ENCODE assay signal across 20 cellular contexts in the genomic region with DNA sequence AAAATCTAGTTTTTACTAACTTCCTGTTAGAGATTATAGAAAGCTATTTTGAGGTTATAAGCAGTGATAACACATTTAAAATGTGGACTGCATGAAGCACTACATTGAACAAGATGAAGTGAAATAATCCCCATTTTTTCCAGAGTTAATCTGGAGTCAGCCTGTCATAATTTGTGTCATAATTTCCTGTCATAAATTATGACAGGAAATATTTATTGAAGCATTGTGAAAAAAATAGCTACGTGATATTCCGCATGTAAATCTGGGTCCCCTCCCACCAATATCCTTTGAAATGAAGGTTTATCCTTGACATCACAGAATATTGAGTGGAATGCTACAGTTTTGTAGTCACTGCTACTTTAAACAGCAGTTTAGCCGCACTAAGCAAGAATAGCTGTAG. TPM values are rescaled to one million over a fixed set of nuclear protein-coding genes. Genes with fewer than 3 reads are reported as not detected.
DNase-seq lines count a peak whose midpoint lies in the region; ATAC-seq, FAIRE-seq and TF ChIP-seq lines count a peak whose summit lies in the region.
"Had no signal": no experiment of that assay in that cellular context is flagged by ENCODE, and none has a peak within 500 bp of the region (broad histone marks: within the 10 kb centered on the region; RNA-seq: fewer than 3 reads in every experiment).

No MANE protein-coding gene starts in this region.

- H4K5ac ChIP-seq in IMR-90 (ENCODE audit: low read depth, low read length): no peak overlapping the region

- no peaks in the 10 kb centered on the region for H3K27me3 ChIP-seq in DOHH2 (ENCODE audit: control insufficient read depth, low read length)
- H3K27me3 ChIP-seq in IMR-90 (ENCODE audit: control insufficient read depth, insufficient read depth, low read length): no peaks in the 10 kb centered on the region
- no peaks in the 10 kb centered on the region for H3K27me3 ChIP-seq in K562 (ENCODE audit: control insufficient read depth in 2 of 2, insufficient read depth in 2 of 2, low read length in 2 of 2)
- H3K27me3 ChIP-seq in Caco-2 (replicated peaks; ENCODE audit: control insufficient read depth, insufficient read depth, low read length): no peaks in the 10 kb centered on the region
- no peaks in the 10 kb centered on the region for H3K27me3 ChIP-seq in sigmoid colon

- H3K36me3 ChIP-seq in DOHH2 (ENCODE audit: control insufficient read depth, low read length): peaks cover 46% of the 10 kb centered on the region
- H3K36me3 ChIP-seq in IMR-90 (ENCODE audit: control insufficient read depth, insufficient read depth, low read length): peaks cover 10% of the 10 kb centered on the region
- peaks cover 36% of the 10 kb centered on the region; the same call in 2 of the 3 replicates for H3K36me3 ChIP-seq in K562 (ENCODE audit: control insufficient read depth, insufficient read depth, low read length)
- peaks cover 1% of the 10 kb centered on the region; the same call in 1 of the 2 replicates for H3K36me3 ChIP-seq in Caco-2 (ENCODE audit: control insufficient read depth, insufficient read depth, low read length)
- H3K36me3 ChIP-seq in sigmoid colon: peaks cover 0 to 46% (median 7%) of the 10 kb centered on the region in 4 donors

- H3K27ac ChIP-seq in DOHH2 (ENCODE audit: low read depth, low read length) (no peak overlapping the region), IMR-90 (ENCODE audit: insufficient read depth, low read length) (no peak overlapping the region), K562 (ENCODE audit: extremely low read depth, low read depth, low read length) (no peak overlapping the region), sigmoid colon (no peak overlapping the region)
- H3K27ac ChIP-seq: C4-2B, HL-60 had no signal

- in situ Hi-C loops in IMR-90 (cut with MboI; ENCODE audit: low sequenced_read_pairs): no loop called here
- in situ Hi-C loops in K562 (cut with MboI): no loop called here

- DNase-seq in IMR-90 (no peak), K562 (ENCODE audit: extremely low read depth in 1 of 4, low spot score in 3 of 4) (no peak), lung microvascular endothelial cell (ENCODE audit: low read depth in 2 of 2) (peak; percentile 35 to 70), Caco-2 (no peak), sigmoid colon (no peak)
- DNase-seq: AML-193; CD4-positive, alpha-beta T cell; DMS153; DMS79; GF-D8; HFFc6; KG1 had no signal

- H2AFZ ChIP-seq in IMR-90 (replicated peaks; ENCODE audit: low read length, poor library complexity) (no peak overlapping the region), K562 (ENCODE audit: low read depth, low read length) (no peak overlapping the region)

- H3K4me3 Mint-ChIP-seq in Caco-2 (ENCODE audit: unreplicated experiment): no peak overlapping the region
- H3K4me3 Mint-ChIP-seq: CD4-positive, alpha-beta T cell; HFFc6; IgD-negative memory B cell had no signal

- H3K9me1 ChIP-seq in IMR-90 (ENCODE audit: insufficient read depth, low read length) (peaks cover 2% of the 10 kb centered on the region), K562 (ENCODE audit: control insufficient read depth, insufficient read depth, low read length) (no peaks in the 10 kb centered on the region)

- no peak overlapping the region for H4K91ac ChIP-seq in IMR-90 (ENCODE audit: insufficient read depth, low read depth, low read length)

- peak overlapping the region; percentile 4 for H3K4me2 ChIP-seq in DOHH2 (ENCODE audit: low read length)
- no peak overlapping the region for H3K4me2 ChIP-seq in IMR-90 (ENCODE audit: low read depth, low read length)
- H3K4me2 ChIP-seq in K562 (ENCODE audit: insufficient read depth, low read length): no peak overlapping the region

- POLR2A ChIA-PET in IMR-90 (lab: Charles Lee; ENCODE audit: unreplicated experiment): interaction anchor here (0.6 kb wide), 1 partner anchor 168 kb away, joined by 4 read pairs; no protein-coding TSS in a partner anchor
- POLR2A ChIA-PET in K562 (lab: Yijun Ruan, JAX): interaction anchor here (0.8 kb wide), 1 partner anchor 27 kb away, joined by 3 read pairs; no protein-coding TSS in a partner anchor
- POLR2A ChIA-PET in Caco-2 (lab: Charles Lee): interaction anchor here (0.6 kb wide), 1 partner anchor 32 kb away, joined by 3 read pairs; no protein-coding TSS in a partner anchor

- no peak overlapping the region for H3K9ac ChIP-seq in IMR-90 (ENCODE audit: low read depth, low read length)
- H3K9ac ChIP-seq in K562 (ENCODE audit: insufficient read depth in 1 of 2, low read depth in 2 of 2, low read length in 2 of 2): no peak overlapping the region

- CTCF ChIA-PET in IMR-90 (lab: Yijun Ruan, JAX): interaction anchor here (1.4 kb wide), 1 partner anchor 9 kb away, joined by 5 read pairs; no protein-coding TSS in a partner anchor
- CTCF ChIA-PET in K562 (lab: Yijun Ruan, JAX; ENCODE audit: low intra/inter-chr PET ratio): no interaction called here
- CTCF ChIA-PET in Caco-2 (lab: Charles Lee): no interaction called here

- intact Hi-C loops in IMR-90 (cut with micrococcal nuclease): no loop called here
- intact Hi-C loops in K562 (cut with micrococcal nuclease): no loop called here
- intact Hi-C loops in Caco-2 (cut with micrococcal nuclease; ENCODE audit: unreplicated experiment): no loop called here
- intact Hi-C loops in sigmoid colon (cut with DNase I): no loop called here

- no peak for TF ChIP-seq RAD21 in IMR-90 (IDR thresholded peaks at IDR 0.05; ENCODE audit: low read length)
- no peak for TF ChIP-seq RAD21 in K562 (CRISPR knock-in tag; conservative IDR thresholded peaks at IDR 0.05 in 1 of 2, IDR thresholded peaks at IDR 0.05 in 1 of 2)

- H3K14ac ChIP-seq in IMR-90 (replicated peaks; ENCODE audit: low read depth, low read length): no peak overlapping the region

- no peaks in the 10 kb centered on the region for H3K79me2 ChIP-seq in DOHH2 (ENCODE audit: control insufficient read depth, low read length)
- H3K79me2 ChIP-seq in K562 (ENCODE audit: control insufficient read depth, insufficient read depth, low read length): no peaks in the 10 kb centered on the region

- H2BK5ac ChIP-seq in IMR-90 (ENCODE audit: low read depth, low read length, poor library complexity, severe bottlenecking): no peak overlapping the region

- peaks cover 4% of the 10 kb centered on the region for H3K4me1 Mint-ChIP-seq in Caco-2 (ENCODE audit: low read depth, unreplicated experiment)
- H3K4me1 Mint-ChIP-seq: IgD-negative memory B cell had no signal

- FAIRE-seq in K562 (lab: Jason Lieb, UNC): no peak
- FAIRE-seq: H1 had no signal

- H3K18ac ChIP-seq in IMR-90 (ENCODE audit: low read depth, low read length): no peak overlapping the region

- no peak overlapping the region for H3K23ac ChIP-seq in IMR-90 (ENCODE audit: low read depth, low read length)

- no peaks in the 10 kb centered on the region for H3K27me3 Mint-ChIP-seq in Caco-2 (ENCODE audit: insufficient read depth, unreplicated experiment)
- H3K27me3 Mint-ChIP-seq: CD4-positive, alpha-beta T cell; IgD-negative memory B cell had no signal

- no peaks in the 10 kb centered on the region for H3K9me3 ChIP-seq in DOHH2 (ENCODE audit: control insufficient read depth, insufficient read depth, low read length)
- no peaks in the 10 kb centered on the region for H3K9me3 ChIP-seq in IMR-90 (ENCODE audit: control insufficient read depth, insufficient read depth, low read length)
- H3K9me3 ChIP-seq in K562 (replicated peaks; ENCODE audit: control insufficient read depth, insufficient read depth, low read depth, low read length): no peaks in the 10 kb centered on the region
- no peaks in the 10 kb centered on the region for H3K9me3 ChIP-seq in Caco-2
- H3K9me3 ChIP-seq in sigmoid colon: no peaks in the 10 kb centered on the region
- H3K9me3 ChIP-seq: HAP-1 had no signal

- H3K36me3 Mint-ChIP-seq in Caco-2 (ENCODE audit: insufficient read depth, unreplicated experiment): peaks cover 23% of the 10 kb centered on the region

- peaks cover 11% of the 10 kb centered on the region for H3K4me1 ChIP-seq in DOHH2 (ENCODE audit: control insufficient read depth, low read length)
- H3K4me1 ChIP-seq in IMR-90 (ENCODE audit: control insufficient read depth, insufficient read depth, low read length): peaks cover 2% of the 10 kb centered on the region; the same call in 1 of the 2 replicates
- no peaks in the 10 kb centered on the region for H3K4me1 ChIP-seq in K562 (replicated peaks in 1 of 2; ENCODE audit: control insufficient read depth in 2 of 2, insufficient read depth in 2 of 2, low read length in 2 of 2)
- H3K4me1 ChIP-seq in Caco-2: peaks cover 3% of the 10 kb centered on the region; the same call in 1 of the 2 replicates
- H3K4me1 ChIP-seq in sigmoid colon: no peaks in the 10 kb centered on the region
- H3K4me1 ChIP-seq: HAP-1 had no signal

- H3K79me1 ChIP-seq in IMR-90 (ENCODE audit: low read depth in 1 of 2, low read length in 2 of 2): peaks cover 6 to 8% of the 10 kb centered on the region in 2 experiments

- TF ChIP-seq POLR2A in IMR-90 (IDR thresholded peaks at IDR 0.05; ENCODE audit: low read depth, low read length) (no peak), K562 (conservative IDR thresholded peaks at IDR 0.05) (no peak), sigmoid colon (IDR thresholded peaks at IDR 0.05) (no peak)

- H3F3A ChIP-seq in DOHH2 (ENCODE audit: control insufficient read depth, insufficient read depth): 0 out of 2 replicates have a peak, but pooled peaks cover 4% of the 10 kb centered on the region

- TF ChIP-seq EP300 in K562 (IDR thresholded peaks at IDR 0.05; ENCODE audit: low read length): no peak
- TF ChIP-seq EP300 in sigmoid colon (IDR thresholded peaks at IDR 0.05): no peak

- no peak overlapping the region; the same call in 1 of the 2 replicates for H3K4me3 ChIP-seq in DOHH2 (ENCODE audit: low read length)
- no peak overlapping the region for H3K4me3 ChIP-seq in IMR-90 (ENCODE audit: insufficient read depth, low read depth, low read length)
- H3K4me3 ChIP-seq in K562: no peak overlapping the region
- H3K4me3 ChIP-seq in Caco-2 (ENCODE audit: low read depth, low read length): no peak overlapping the region
- H3K4me3 ChIP-seq in sigmoid colon: no peak overlapping the region
- H3K4me3 ChIP-seq: HAP-1 had no signal

- BruUV-seq in IMR-90 (replicated peaks; lab: Mats Ljungman, UMichigan) (TSS peak; percentile 7), K562 (replicated peaks; lab: Mats Ljungman, UMichigan) (no TSS peak), Caco-2 (replicated peaks; lab: Mats Ljungman, UMichigan) (no TSS peak)

- H2AK5ac ChIP-seq in IMR-90 (ENCODE audit: low read depth, low read length): no peak overlapping the region

- H3K27ac Mint-ChIP-seq in Caco-2 (ENCODE audit: unreplicated experiment): no peak overlapping the region
- H3K27ac Mint-ChIP-seq: CD4-positive, alpha-beta T cell had no signal

- no peak for ATAC-seq in IMR-90 (ENCODE audit: low read depth)
- ATAC-seq in K562: no peak
- ATAC-seq in HG02642 (IDR thresholded peaks at IDR 0.05; ENCODE audit: poor library complexity, unreplicated experiment): no peak

- dilution Hi-C loops in IMR-90 (cut with HindIII; ENCODE audit: low sequenced_read_pairs, unreplicated experiment): no loop called here

- no peak overlapping the region for H2AK9ac ChIP-seq in IMR-90 (replicated peaks; ENCODE audit: low read depth, low read length, poor library complexity)

- H2BK120ac ChIP-seq in IMR-90 (ENCODE audit: low read depth, low read length): no peak overlapping the region

- H3K56ac ChIP-seq in IMR-90 (ENCODE audit: extremely low read depth, insufficient read depth, low read length): no peak overlapping the region

- H4K8ac ChIP-seq in IMR-90 (ENCODE audit: low read depth in 2 of 2, low read length in 2 of 2): no peak overlapping the region

- no peak overlapping the region for H3K4ac ChIP-seq in IMR-90 (ENCODE audit: low read depth, low read length)

- no peak overlapping the region for H2BK15ac ChIP-seq in IMR-90 (ENCODE audit: low read depth, low read length)

- TF ChIP-seq CTCF in DOHH2 (IDR thresholded peaks at IDR 0.05; ENCODE audit: low read depth, low read length, poor library complexity, severe bottlenecking): no peak
- no peak for TF ChIP-seq CTCF in IMR-90 (conservative IDR thresholded peaks at IDR 0.05; ENCODE audit: low read depth, low read length)
- TF ChIP-seq CTCF in K562 (IDR thresholded peaks at IDR 0.05 in 2 of 3, conservative IDR thresholded peaks at IDR 0.05 in 1 of 3; ENCODE audit: insufficient read depth in 2 of 3, low read depth in 1 of 3, low read length in 3 of 3): no peak
- TF ChIP-seq CTCF in Caco-2 (IDR thresholded peaks at IDR 0.05; ENCODE audit: insufficient read depth in 1 of 2, low read depth in 1 of 2, low read length in 1 of 2, severe bottlenecking in 1 of 2, unreplicated experiment in 1 of 2): no peak
- no peak for TF ChIP-seq CTCF in sigmoid colon (IDR thresholded peaks at IDR 0.05)

- WGBS in IMR-90 (ENCODE audit: extremely low coverage in 2 of 2, insufficient read length in 1 of 2), 2 experiments: no CpG with 5 or more reads among the region's 3 CpGs
- 92% methylated on average over 3 of the region's 3 CpGs for WGBS in K562 (ENCODE audit: insufficient coverage, low coverage, missing lambda C conversion rate)
- WGBS in sigmoid colon, 2 donors: 87 to 91% methylated on average over 3 of the region's 3 CpGs

- no peaks in the 10 kb centered on the region for H3K9me3 Mint-ChIP-seq in Caco-2 (ENCODE audit: unreplicated experiment)
- H3K9me3 Mint-ChIP-seq: CD4-positive, alpha-beta T cell; HFFc6; IgD-negative memory B cell had no signal

- H2BK20ac ChIP-seq in IMR-90 (ENCODE audit: low read depth, low read length): no peak overlapping the region

- no peaks in the 10 kb centered on the region for H4K20me1 ChIP-seq in DOHH2 (ENCODE audit: control insufficient read depth, insufficient read depth, low read depth, low read length)
- H4K20me1 ChIP-seq in IMR-90 (ENCODE audit: insufficient read depth, low read length): no peaks in the 10 kb centered on the region
- no peaks in the 10 kb centered on the region for H4K20me1 ChIP-seq in K562 (replicated peaks; ENCODE audit: control insufficient read depth, insufficient read depth, low read length)

- no peaks in the 10 kb centered on the region for H3K9me2 ChIP-seq in DOHH2 (replicated peaks; ENCODE audit: control insufficient read depth, low read length)

RNA-seq across cellular contexts. Expression of a gene that starts 40.1 kb away (rescaled TPM):
- 0.18 TPM in 1 of 2 replicates, not detected in the other for total RNA-seq in IMR-90 (2012; rRNA removed)
- not detected in 2 replicates for polyA plus RNA-seq in IMR-90 (2012; rRNA removed)
- 0.13 TPM in 1 of 2 replicates, not detected in the other for polyA plus RNA-seq in IMR-90 (2012; cell fraction: cytosol; rRNA removed)
- not detected in 2 replicates for polyA plus RNA-seq in IMR-90 (2012; cell fraction: nucleus; rRNA removed; ENCODE audit: low replicate concordance)
- total RNA-seq in K562 (2011; cell fraction: chromatin; rRNA removed; ENCODE audit: low replicate concordance): not detected in 2 replicates
- not detected in 2 replicates for total RNA-seq in K562 (2011; cell fraction: nucleolus; rRNA removed)
- not detected in 2 replicates for total RNA-seq in K562 (2011; cell fraction: nucleoplasm; rRNA removed)
- total RNA-seq in K562 (2014; rRNA removed): not detected in 2 replicates
- not detected in 2 replicates for total RNA-seq in K562 (2014; rRNA removed; fragmentation: Illumina TruSeq; extraction: Trizol)
- 0.11 TPM in 1 of 2 replicates, not detected in the other for total RNA-seq in K562 (2015; rRNA removed; fragmentation: Illumina TruSeq; extraction: Trizol)
- not detected in 2 replicates for total RNA-seq in K562 (2021)
- polyA plus RNA-seq in K562 (2011; rRNA removed): 0.03 TPM in 1 of 2 replicates, not detected in the other
- not detected in 2 replicates for polyA plus RNA-seq in K562 (2011; cell fraction: cytosol; rRNA removed)
- polyA plus RNA-seq in K562 (2011; cell fraction: nucleus; rRNA removed): 0.06 TPM in 2 replicates
- 0.20 and 0.61 TPM in 2 replicates for polyA plus RNA-seq in K562 (2012)
- not detected in 2 replicates for polyA plus RNA-seq in K562 (2014; fragmentation: Illumina TruSeq; extraction: Trizol)
- under 1 TPM in 1 of 2 experiments, not detected in 1; 0.41 TPM for polyA plus RNA-seq in K562 (2014; fragmentation: Nextera tagmentation; extraction: Ambion mirVana)
- polyA plus RNA-seq in K562 (2014; rRNA removed): not detected in 2 replicates
- 0.07 TPM in 1 of 2 replicates, not detected in the other for polyA minus RNA-seq in K562 (2011; rRNA and poly(A)+ RNA removed)
- not detected in 2 replicates for polyA minus RNA-seq in K562 (2011; cell fraction: cytosol; rRNA and poly(A)+ RNA removed)
- polyA minus RNA-seq in K562 (2011; cell fraction: nucleus; rRNA and poly(A)+ RNA removed): 0.11 and 0.27 TPM in 2 replicates
- 5.4 and 6.7 TPM in 2 replicates for total RNA-seq in lung microvascular endothelial cell
- not detected in 2 replicates for total RNA-seq in Caco-2 (2022)
- 1 to 10 TPM in 1 of 4 donors, under 1 TPM in 1, not detected in 2; 0.71 to 3.0 TPM for total RNA-seq in sigmoid colon
- 1 to 10 TPM in 1 of 3 donors, under 1 TPM in 1, not detected in 1; 0.64 to 5.4 TPM for polyA plus RNA-seq in sigmoid colon
- total RNA-seq: A172, H1 had no signal
- polyA plus RNA-seq: H1, IgD-negative memory B cell had no signal

RNA-seq across cellular contexts. Expression of a gene that starts 56.9 kb away (rescaled TPM):
- total RNA-seq in IMR-90 (2012; rRNA removed) (under 0.01 TPM in 2 replicates), K562 (2014; rRNA removed) (0.54 and 0.82 TPM in 2 replicates), K562 (2014; rRNA removed; fragmentation: Illumina TruSeq; extraction: Trizol) (1.9 and 2.1 TPM in 2 replicates), K562 (2015; rRNA removed; fragmentation: Illumina TruSeq; extraction: Trizol) (8.0 TPM in 2 replicates), K562 (2021) (1.7 and 2.0 TPM in 2 replicates), lung microvascular endothelial cell (0.22 TPM in 1 of 2 replicates, not detected in the other), Caco-2 (2022) (not detected in 2 replicates), sigmoid colon (10 to 100 TPM in 2 of 4 donors, 1 to 10 TPM in 2; 6.9 to 17.5 (median 12.9) TPM)
- polyA plus RNA-seq in IMR-90 (2012; rRNA removed) (0.17 and 0.24 TPM in 2 replicates), K562 (2011; rRNA removed) (2.5 and 3.4 TPM in 2 replicates), K562 (2014; fragmentation: Illumina TruSeq; extraction: Trizol) (6.5 and 7.1 TPM in 2 replicates), K562 (2014; fragmentation: Nextera tagmentation; extraction: Ambion mirVana) (1 to 10 TPM; 1.7 to 2.9 TPM), K562 (2014; rRNA removed) (2.5 and 3.9 TPM in 2 replicates), sigmoid colon (10 to 100 TPM; 10.8 to 30.8 (median 15.5) TPM)
- polyA plus RNA-seq in IMR-90 (2012; cell fraction: cytosol; rRNA removed): 0.02 and 0.05 TPM in 2 replicates
- polyA plus RNA-seq in IMR-90 (2012; cell fraction: nucleus; rRNA removed; ENCODE audit: low replicate concordance): 0.09 TPM in 1 of 2 replicates, not detected in the other
- 0.37 and 1.3 TPM in 2 replicates for total RNA-seq in K562 (2011; cell fraction: chromatin; rRNA removed; ENCODE audit: low replicate concordance)
- 0.33 and 0.39 TPM in 2 replicates for total RNA-seq in K562 (2011; cell fraction: nucleolus; rRNA removed)
- 0.51 and 1.5 TPM in 2 replicates for total RNA-seq in K562 (2011; cell fraction: nucleoplasm; rRNA removed)
- 0.79 and 2.7 TPM in 2 replicates for polyA plus RNA-seq in K562 (2011; cell fraction: cytosol; rRNA removed)
- polyA plus RNA-seq in K562 (2011; cell fraction: nucleus; rRNA removed): 0.61 and 1.4 TPM in 2 replicates
- polyA plus RNA-seq in K562 (2012): 6.7 and 20.3 TPM in 2 replicates
- polyA minus RNA-seq in K562 (2011; rRNA and poly(A)+ RNA removed): 0.91 and 1.6 TPM in 2 replicates
- polyA minus RNA-seq in K562 (2011; cell fraction: cytosol; rRNA and poly(A)+ RNA removed): not detected in 2 replicates
- polyA minus RNA-seq in K562 (2011; cell fraction: nucleus; rRNA and poly(A)+ RNA removed): 0.27 and 0.44 TPM in 2 replicates
- total RNA-seq: H1 had no signal
- polyA plus RNA-seq: H1 had no signal

Comparison
In these comparisons a context has a peak if more than half of its experiments do, and no peak if none do; other contexts are left out.
1. DNase-seq: peak in lung microvascular endothelial cell (2 of 2); none in IMR-90 (single experiment), K562 (0 of 4), Caco-2 (0 of 2) and sigmoid colon (single experiment).